13 cellular contexts compared by ENCODE assay signal in the genomic region with DNA sequence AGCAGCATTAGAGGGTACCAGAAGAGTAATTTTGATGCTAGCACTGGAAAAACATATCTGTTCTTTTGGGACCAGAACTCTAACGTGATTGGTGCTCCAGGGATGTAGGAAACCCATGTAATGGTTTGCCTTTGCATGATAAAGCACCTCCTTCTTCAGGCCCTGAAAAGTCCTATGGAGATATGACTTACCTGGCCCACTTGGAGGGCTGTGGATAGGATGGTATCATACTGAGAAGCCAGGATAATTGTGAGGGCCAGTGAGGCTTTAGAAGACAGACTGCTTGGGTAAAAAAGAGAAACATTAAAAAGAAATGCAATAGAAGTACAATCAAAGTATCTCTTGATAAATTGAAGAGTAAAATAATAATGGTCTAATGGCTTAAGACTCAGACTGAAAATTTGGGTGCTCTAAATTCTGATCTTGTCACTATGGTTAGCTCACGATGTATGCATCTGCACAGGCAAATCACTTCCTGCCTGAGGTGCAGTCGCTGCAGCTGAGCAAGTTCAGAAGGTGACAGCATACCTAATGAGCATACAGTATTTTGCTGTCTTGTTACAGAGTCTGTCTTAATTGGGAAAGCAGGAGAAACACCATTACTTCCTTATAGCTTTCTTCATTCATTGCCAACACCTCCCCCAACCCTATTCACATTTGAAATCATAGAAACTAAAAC.
DNase-seq lines count a peak whose midpoint lies in the region; ATAC-seq and TF ChIP-seq lines count a peak whose summit lies in the region.
"Had no signal": no experiment of that assay in that cellular context is flagged by ENCODE, and none has a peak within 500 bp of the region (broad histone marks: within the 10 kb centered on the region; RNA-seq: fewer than 3 reads in every experiment).

No MANE protein-coding gene starts in this region.

- peak overlapping the region; percentile 47 for H3K27ac Mint-ChIP-seq in nephron progenitor cell
- H3K27ac Mint-ChIP-seq: activated CD8-positive, alpha-beta T cell treated with anti-CD3 and anti-CD28 coated beads for 36 hours had no signal

- H3K36me3 ChIP-seq in SJCRH30 (no peaks in the 10 kb centered on the region), right atrium auricular region (no peaks in the 10 kb centered on the region)
- H3K36me3 ChIP-seq: adrenal gland, thyroid gland had no signal

- no peak overlapping the region for H3K4me3 Mint-ChIP-seq in nephron progenitor cell
- H3K4me3 Mint-ChIP-seq: activated CD8-positive, alpha-beta T cell treated with anti-CD3 and anti-CD28 coated beads for 36 hours had no signal

- peaks cover 5% of the 10 kb centered on the region for H3K9me3 Mint-ChIP-seq in nephron progenitor cell

- H3K9me3 ChIP-seq in SJCRH30 (replicated peaks) (no peaks in the 10 kb centered on the region), right atrium auricular region (peaks cover 0 to 6% of the 10 kb centered on the region in 2 donors)
- H3K9me3 ChIP-seq: adrenal gland, thyroid gland had no signal

- peak in 2 of 3 experiments; percentile 13 to 53 for DNase-seq in NCI-H1417 (lab: John Stamatoyannopoulos, UW)
- no peak for DNase-seq in NCI-H1417 treated with DMSO at 0.1 percent for 48 hours (lab: John Stamatoyannopoulos, UW)
- DNase-seq in nephron progenitor cell: no peak
- no peak for DNase-seq in SJCRH30
- no peak for DNase-seq in right atrium auricular region (ENCODE audit: low spot score)
- DNase-seq: activated CD8-positive, alpha-beta T cell treated with anti-CD3 and anti-CD28 coated beads for 36 hours; adrenal gland; stimulated activated CD4-positive, alpha-beta T cell treated with anti-CD3 and anti-CD28 coated beads, Interleukin-1b, Interleukin-23, amount 100 ng/mL, for 48 hours; thyroid gland had no signal

- H3K27me3 Mint-ChIP-seq in nephron progenitor cell (ENCODE audit: low read depth, poor library complexity): peaks cover 5% of the 10 kb centered on the region
- H3K27me3 Mint-ChIP-seq: activated CD8-positive, alpha-beta T cell treated with anti-CD3 and anti-CD28 coated beads for 36 hours had no signal

- TF ChIP-seq CTCF in nephron progenitor cell (IDR thresholded peaks at IDR 0.05) (no peak), right atrium auricular region (IDR thresholded peaks at IDR 0.05) (no peak)

- H3K27ac ChIP-seq in SJCRH30: no peak overlapping the region
- H3K27ac ChIP-seq in right atrium auricular region: no peak overlapping the region
- H3K27ac ChIP-seq: adrenal gland, SK-N-MC, thyroid gland had no signal

- H3K4me1 ChIP-seq in SJCRH30 (no peaks in the 10 kb centered on the region), right atrium auricular region (peaks cover 0 to under 1% of the 10 kb centered on the region in 2 donors)
- H3K4me1 ChIP-seq: adrenal gland had no signal

- peaks cover 18% of the 10 kb centered on the region for H3K4me1 Mint-ChIP-seq in nephron progenitor cell

- no peaks in the 10 kb centered on the region for H3K36me3 Mint-ChIP-seq in nephron progenitor cell (ENCODE audit: low read depth)

- H3K4me3 ChIP-seq in SJCRH30: no peak overlapping the region
- H3K4me3 ChIP-seq in right atrium auricular region: no peak overlapping the region
- H3K4me3 ChIP-seq: adrenal gland, SK-N-MC, thyroid gland had no signal

- no peaks in the 10 kb centered on the region for H3K27me3 ChIP-seq in SJCRH30
- H3K27me3 ChIP-seq in right atrium auricular region: no peaks in the 10 kb centered on the region
- H3K27me3 ChIP-seq: adrenal gland, thyroid gland had no signal

- ATAC-seq in GM21619 (IDR thresholded peaks at IDR 0.05; ENCODE audit: unreplicated experiment) (peak; percentile 99), HG03196 (IDR thresholded peaks at IDR 0.05; ENCODE audit: unreplicated experiment) (peak; percentile 89), HG03280 (IDR thresholded peaks at IDR 0.05; ENCODE audit: unreplicated experiment) (no peak)
- ATAC-seq: activated CD8-positive, alpha-beta T cell treated with anti-CD3 and anti-CD28 coated beads for 36 hours had no signal

Comparison
In these comparisons a context has a peak if more than half of its experiments do, and no peak if none do; other contexts are left out.
1. DNase-seq: peak in NCI-H1417 (2 of 3); none in NCI-H1417 treated with DMSO at 0.1 percent for 48 hours (single experiment), nephron progenitor cell (single experiment), SJCRH30 (0 of 2) and right atrium auricular region (single experiment).